In genomic region chr6:7216941-7217621, GRCh38 we compare ENCODE assay signal across 16 cellular contexts.
A peak's percentile ranks its signal among the peaks of the same experiment; 100 is the strongest.
DNase-seq lines count a peak whose midpoint lies in the region; ATAC-seq and TF ChIP-seq lines count a peak whose summit lies in the region.
"Had no signal": no experiment of that assay in that cellular context is flagged by ENCODE, and none has a peak within 500 bp of the region (broad histone marks: within the 10 kb centered on the region; RNA-seq: fewer than 3 reads in every experiment).

No MANE protein-coding gene starts in this region.

- H3K27ac ChIP-seq in IMR-90 (ENCODE audit: insufficient read depth, low read length) (no peak overlapping the region), ectodermal cell (ENCODE audit: insufficient read depth, low read depth, low read length, poor library complexity, severe bottlenecking) (peak overlapping the region; percentile 52)
- H3K27ac ChIP-seq: dorsolateral prefrontal cortex, suprapubic skin had no signal

- H3K36me3 ChIP-seq in IMR-90 (ENCODE audit: control insufficient read depth, insufficient read depth, low read length) (peaks cover 41% of the 10 kb centered on the region), ectodermal cell (ENCODE audit: control insufficient read depth, insufficient read depth, low read length) (no peaks in the 10 kb centered on the region)

- POLR2A ChIA-PET in IMR-90 (lab: Charles Lee; ENCODE audit: unreplicated experiment) = no interaction called here

- H3K9ac ChIP-seq in IMR-90 (ENCODE audit: low read depth, low read length) = no peak overlapping the region

- peaks cover 31 to 80% of the 10 kb centered on the region in 2 experiments for H3K79me1 ChIP-seq in IMR-90 (ENCODE audit: low read depth in 1 of 2, low read length in 2 of 2)

- H2AFZ ChIP-seq in IMR-90 (replicated peaks; ENCODE audit: low read length, poor library complexity) = peak overlapping the region; percentile 37

- H2AK9ac ChIP-seq in IMR-90 (replicated peaks; ENCODE audit: low read depth, low read length, poor library complexity) = peak overlapping the region; percentile 25

- DNase-seq in IMR-90 (no peak), kidney glomerular epithelial cell (lab: John Stamatoyannopoulos, UW) (peak; percentile 40), retinal pigment epithelial cell (ENCODE audit: low read depth) (peak; percentile 25), CD1c-positive myeloid dendritic cell (ENCODE audit: extremely low spot score) (no peak), A172 (ENCODE audit: low spot score) (no peak), NCI-H2227 (lab: John Stamatoyannopoulos, UW; ENCODE audit: unreplicated experiment) (no peak)
- no peak for DNase-seq in stimulated activated CD4-positive, alpha-beta T cell treated with anti-CD3 and anti-CD28 coated beads, Interleukin-2, amount 100 ng/mL, for 48 hours
- DNase-seq: activated CD4-positive, alpha-beta T cell treated with anti-CD3 and anti-CD28 coated beads for 1 hour; activated naive CD4-positive, alpha-beta T cell treated with anti-CD3 and anti-CD28 coated beads for 36 hours; CD4-positive, alpha-beta T cell; dorsolateral prefrontal cortex; NCI-H510A; nucleus accumbens; SIG-M5 had no signal

- no peak overlapping the region for H3K4me3 ChIP-seq in IMR-90 (ENCODE audit: insufficient read depth, low read depth, low read length)
- H3K4me3 ChIP-seq in ectodermal cell (ENCODE audit: insufficient read depth, low read depth, low read length) = no peak overlapping the region
- H3K4me3 ChIP-seq in retinal pigment epithelial cell (ENCODE audit: low read length) = no peak overlapping the region
- H3K4me3 ChIP-seq: dorsolateral prefrontal cortex, suprapubic skin had no signal

- H2BK5ac ChIP-seq in IMR-90 (ENCODE audit: low read depth, low read length, poor library complexity, severe bottlenecking) = no peak overlapping the region

- no peak overlapping the region for H3K4me2 ChIP-seq in IMR-90 (ENCODE audit: low read depth, low read length)

- no TSS peak for BruUV-seq in IMR-90 (replicated peaks; lab: Mats Ljungman, UMichigan)

- no peak for ATAC-seq in IMR-90 (ENCODE audit: low read depth)

- no peak overlapping the region for H3K56ac ChIP-seq in IMR-90 (ENCODE audit: extremely low read depth, insufficient read depth, low read length)

- H3K4me1 ChIP-seq in IMR-90 (ENCODE audit: control insufficient read depth, insufficient read depth, low read length) (peaks cover 24% of the 10 kb centered on the region), ectodermal cell (ENCODE audit: control insufficient read depth, insufficient read depth, low read length) (peaks cover 18% of the 10 kb centered on the region)

- no peak overlapping the region for H3K4ac ChIP-seq in IMR-90 (ENCODE audit: low read depth, low read length)

- H3K18ac ChIP-seq in IMR-90 (ENCODE audit: low read depth, low read length) = no peak overlapping the region

- H2AK5ac ChIP-seq in IMR-90 (ENCODE audit: low read depth, low read length) = no peak overlapping the region

- H3K23ac ChIP-seq in IMR-90 (ENCODE audit: low read depth, low read length) = 0 out of 2 replicates have a peak overlapping the region, but pooled peaks have one; percentile 1

- no peaks in the 10 kb centered on the region for H3K9me3 ChIP-seq in IMR-90 (ENCODE audit: control insufficient read depth, insufficient read depth, low read length)
- no peaks in the 10 kb centered on the region for H3K9me3 ChIP-seq in ectodermal cell (ENCODE audit: control insufficient read depth, low read length)
- H3K9me3 ChIP-seq: suprapubic skin had no signal

- H4K8ac ChIP-seq in IMR-90 (ENCODE audit: low read depth in 2 of 2, low read length in 2 of 2) = no peak overlapping the region

- no peak overlapping the region for H3K14ac ChIP-seq in IMR-90 (replicated peaks; ENCODE audit: low read depth, low read length)

- dilution Hi-C loops in IMR-90 (cut with HindIII; ENCODE audit: low sequenced_read_pairs, unreplicated experiment) = no loop called here

- H3K9me1 ChIP-seq in IMR-90 (ENCODE audit: insufficient read depth, low read length) = peaks cover 26% of the 10 kb centered on the region

- no peak for TF ChIP-seq CTCF in IMR-90 (conservative IDR thresholded peaks at IDR 0.05; ENCODE audit: low read depth, low read length)
- TF ChIP-seq CTCF in retinal pigment epithelial cell (conservative IDR thresholded peaks at IDR 0.05; ENCODE audit: low read depth, low read length) = peak; percentile 27

- no peak overlapping the region for H2BK15ac ChIP-seq in IMR-90 (ENCODE audit: low read depth, low read length)

- 47% methylated on average over 2 of the region's 17 CpGs; no CpG with 5 or more reads in 1 of the 2 experiments for WGBS in IMR-90 (ENCODE audit: extremely low coverage in 2 of 2, insufficient read length in 1 of 2), 2 experiments
- WGBS in ectodermal cell, 2 experiments = 67 to 70% methylated on average over 17 of the region's 17 CpGs

- no peak overlapping the region for H2BK20ac ChIP-seq in IMR-90 (ENCODE audit: low read depth, low read length)

- peaks cover 27% of the 10 kb centered on the region for H4K20me1 ChIP-seq in IMR-90 (ENCODE audit: insufficient read depth, low read length)

- H2BK120ac ChIP-seq in IMR-90 (ENCODE audit: low read depth, low read length) = no peak overlapping the region

- H3K27me3 ChIP-seq in IMR-90 (ENCODE audit: control insufficient read depth, insufficient read depth, low read length) (no peaks in the 10 kb centered on the region), ectodermal cell (ENCODE audit: control insufficient read depth, insufficient read depth, low read length, poor library complexity, severe bottlenecking) (no peaks in the 10 kb centered on the region)
- H3K27me3 ChIP-seq: suprapubic skin had no signal

- TF ChIP-seq POLR2A in IMR-90 (IDR thresholded peaks at IDR 0.05; ENCODE audit: low read depth, low read length) = no peak

- no peak overlapping the region for H4K91ac ChIP-seq in IMR-90 (ENCODE audit: insufficient read depth, low read depth, low read length)

- 0 out of 2 replicates have a peak overlapping the region, but pooled peaks have one; percentile 21 for H4K5ac ChIP-seq in IMR-90 (ENCODE audit: low read depth, low read length)

- intact Hi-C loops in IMR-90 (cut with micrococcal nuclease) = loop anchor here (5.0 kb wide), 1 partner anchor 110 kb away; the partner anchor contains the start of gene RREB1

- in situ Hi-C loops in IMR-90 (cut with MboI; ENCODE audit: low sequenced_read_pairs) = no loop called here

- CTCF ChIA-PET in IMR-90 (lab: Yijun Ruan, JAX) = interaction anchor here (1.1 kb wide), 1 partner anchor 12 kb away, joined by 3 read pairs; no protein-coding TSS in a partner anchor

- TF ChIP-seq RAD21 in IMR-90 (IDR thresholded peaks at IDR 0.05; ENCODE audit: low read length) = no peak

TF ChIP-seq in IMR-90, 13 proteins besides CTCF, POLR2A, EP300 and RAD21:
- TF ChIP-seq BHLHE40 (IDR thresholded peaks at IDR 0.05; ENCODE audit: low read depth, low read length) = no peak
- TF ChIP-seq MXI1 (IDR thresholded peaks at IDR 0.05; ENCODE audit: borderline replicate concordance, low read depth, low read length) = no peak
- TF ChIP-seq SMC3 (IDR thresholded peaks at IDR 0.05; ENCODE audit: low read depth, low read length) = no peak
- no peak for TF ChIP-seq NFE2L2 (IDR thresholded peaks at IDR 0.05; ENCODE audit: low read depth, low read length)
- no peak for TF ChIP-seq MAFK (IDR thresholded peaks at IDR 0.05; ENCODE audit: low read depth, low read length)
- no peak for TF ChIP-seq ELK1 (IDR thresholded peaks at IDR 0.05; ENCODE audit: borderline replicate concordance, low read depth, low read length)
- no peak for TF ChIP-seq RFX5 (IDR thresholded peaks at IDR 0.05; ENCODE audit: low read depth, low read length)
- no peak for TF ChIP-seq FOS (IDR thresholded peaks at IDR 0.05; ENCODE audit: low read depth, low read length)

Comparison
In these comparisons a context has a peak if more than half of its experiments do, and no peak if none do; other contexts are left out.
1. DNase-seq: peak in kidney glomerular epithelial cell (single experiment) and retinal pigment epithelial cell (single experiment); none in IMR-90 (single experiment), CD1c-positive myeloid dendritic cell (single experiment), A172 (single experiment), stimulated activated CD4-positive, alpha-beta T cell treated with anti-CD3 and anti-CD28 coated beads, Interleukin-2, amount 100 ng/mL, for 48 hours (0 of 2) and NCI-H2227 (single experiment).